20 cellular contexts compared by ENCODE assay signal in the genomic region with DNA sequence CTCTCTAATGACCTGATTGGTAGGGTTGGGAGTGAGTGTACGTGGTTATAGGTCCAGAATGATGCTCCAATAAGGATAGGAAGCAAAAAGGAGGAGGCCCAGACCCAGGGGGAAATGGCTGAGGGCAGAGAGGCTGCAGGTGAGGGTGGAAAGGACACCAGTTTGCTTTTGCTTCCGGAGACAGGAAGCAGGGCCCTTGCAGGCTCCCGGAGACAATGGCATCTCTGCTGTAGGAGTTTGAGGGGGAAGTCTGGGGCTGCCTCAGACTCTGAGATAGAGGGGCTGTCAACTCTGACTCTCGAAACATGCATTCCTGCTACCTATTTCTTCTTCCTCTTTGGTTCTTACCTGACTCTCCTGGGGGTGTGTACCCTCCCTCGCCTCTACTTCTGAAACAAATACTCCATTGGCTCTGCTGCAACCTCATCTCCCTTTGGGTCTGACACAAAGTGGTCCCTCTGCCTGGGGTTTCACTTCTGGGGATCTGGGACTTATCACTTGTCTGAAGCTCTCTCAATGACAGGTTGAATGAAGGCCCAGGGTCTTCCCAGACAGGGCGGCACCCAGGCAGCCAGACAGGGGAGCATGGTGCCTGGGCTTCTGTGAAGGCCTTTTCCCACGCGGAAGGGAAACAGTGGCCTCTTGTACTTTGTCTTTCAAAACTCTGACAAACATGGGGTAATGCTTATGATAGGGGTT.
"Had no signal": no experiment of that assay in that cellular context is flagged by ENCODE, and none has a peak within 500 bp of the region (broad histone marks: within the 10 kb centered on the region; RNA-seq: fewer than 3 reads in every experiment).

No MANE protein-coding gene starts in this region.

- H3K4me3 Mint-ChIP-seq: activated CD8-positive, alpha-beta memory T cell treated with anti-CD3 and anti-CD28 coated beads, Interleukin-2, amount 10 ng/mL, durations not matched to agents 7 days and 5 days; activated naive CD4-positive, alpha-beta T cell treated with anti-CD3 and anti-CD28 coated beads, Interleukin-2, amount 10 ng/mL, durations not matched to agents 7 days and 5 days; activated T-cell treated with anti-CD3 and anti-CD28 coated beads, Interleukin-2, amount 50 U/mL, for 24 hours; dendritic cell treated with granulocyte-macrophage colony-stimulating factor and Interleukin-4, amounts not matched to agents 40 ng/mL and 50 ng/mL, for 4 days; effector memory CD8-positive, alpha-beta T cell; naive B cell; stimulated activated memory B cell treated with anti-CD40 and anti-IgM and Interleukin-4, amounts not matched to agents 10 μg/mL and 1 μg/mL and 100 μg/mL, for 72 hours; T-cell had no signal

- H3K4me1 Mint-ChIP-seq: stimulated activated memory B cell treated with anti-CD40 and anti-IgM and Interleukin-4, amounts not matched to agents 10 μg/mL and 1 μg/mL and 100 μg/mL, for 72 hours had no signal

- H3K36me3 ChIP-seq: adrenal gland, gastroesophageal sphincter, heart right ventricle, thyroid gland, uterus had no signal

- H3K9me3 ChIP-seq: adrenal gland, body of pancreas, thyroid gland, uterus had no signal

- DNase-seq: activated CD4-positive, CD25-positive, alpha-beta regulatory T cell treated with anti-CD3 and anti-CD28 coated beads, Interleukin-2, amount 50 U/mL, for 72 hours; activated CD8-positive, alpha-beta memory T cell treated with anti-CD3 and anti-CD28 coated beads, Interleukin-2, amount 10 ng/mL, durations not matched to agents 7 days and 5 days; activated naive CD4-positive, alpha-beta T cell treated with anti-CD3 and anti-CD28 coated beads, Interleukin-2, amount 10 ng/mL, durations not matched to agents 7 days and 5 days; activated T-cell treated with anti-CD3 and anti-CD28 coated beads, Interleukin-2, amount 50 U/mL, for 24 hours; adrenal gland; body of pancreas; effector memory CD8-positive, alpha-beta T cell; erythroblast; heart right ventricle; naive B cell; retina; stimulated activated CD4-positive, alpha-beta T cell treated with anti-CD3 and anti-CD28 coated beads, Interleukin-12 subunit alpha, Interleukin-12 subunit beta, amount 100 ng/mL, for 4 hours; T-cell; T1000; thyroid gland; uterus had no signal

- ATAC-seq: activated CD8-positive, alpha-beta memory T cell treated with anti-CD3 and anti-CD28 coated beads, Interleukin-2, amount 10 ng/mL, durations not matched to agents 7 days and 5 days; body of pancreas; effector memory CD8-positive, alpha-beta T cell; gastroesophageal sphincter; heart right ventricle; stimulated activated memory B cell treated with anti-CD40 and anti-IgM and Interleukin-4, amounts not matched to agents 10 μg/mL and 1 μg/mL and 100 μg/mL, for 72 hours had no signal

- H3K27me3 ChIP-seq: adrenal gland, body of pancreas, thyroid gland, uterus had no signal

- H3K4me1 ChIP-seq: adrenal gland, body of pancreas, gastroesophageal sphincter, heart right ventricle, thyroid gland, uterus had no signal

- H3K27ac ChIP-seq: adrenal gland, body of pancreas, gastroesophageal sphincter, heart right ventricle, thyroid gland, uterus had no signal

- H3K4me3 ChIP-seq: adrenal gland, body of pancreas, gastroesophageal sphincter, heart right ventricle, lung, thyroid gland, uterus had no signal

- H3K9me3 Mint-ChIP-seq: effector memory CD8-positive, alpha-beta T cell had no signal

- H3K36me3 Mint-ChIP-seq: activated CD8-positive, alpha-beta memory T cell treated with anti-CD3 and anti-CD28 coated beads, Interleukin-2, amount 10 ng/mL, durations not matched to agents 7 days and 5 days; activated naive CD4-positive, alpha-beta T cell treated with anti-CD3 and anti-CD28 coated beads, Interleukin-2, amount 10 ng/mL, durations not matched to agents 7 days and 5 days; naive B cell; T-cell had no signal

- H3K27ac Mint-ChIP-seq: activated CD8-positive, alpha-beta memory T cell treated with anti-CD3 and anti-CD28 coated beads, Interleukin-2, amount 10 ng/mL, durations not matched to agents 7 days and 5 days; activated naive CD4-positive, alpha-beta T cell treated with anti-CD3 and anti-CD28 coated beads, Interleukin-2, amount 10 ng/mL, durations not matched to agents 7 days and 5 days; activated T-cell treated with anti-CD3 and anti-CD28 coated beads, Interleukin-2, amount 50 U/mL, for 24 hours; dendritic cell treated with granulocyte-macrophage colony-stimulating factor and Interleukin-4, amounts not matched to agents 40 ng/mL and 50 ng/mL, for 4 days; effector memory CD8-positive, alpha-beta T cell; naive B cell; stimulated activated memory B cell treated with anti-CD40 and anti-IgM and Interleukin-4, amounts not matched to agents 10 μg/mL and 1 μg/mL and 100 μg/mL, for 72 hours; T-cell had no signal
